25 cellular contexts compared by ENCODE assay signal in the genomic region with DNA sequence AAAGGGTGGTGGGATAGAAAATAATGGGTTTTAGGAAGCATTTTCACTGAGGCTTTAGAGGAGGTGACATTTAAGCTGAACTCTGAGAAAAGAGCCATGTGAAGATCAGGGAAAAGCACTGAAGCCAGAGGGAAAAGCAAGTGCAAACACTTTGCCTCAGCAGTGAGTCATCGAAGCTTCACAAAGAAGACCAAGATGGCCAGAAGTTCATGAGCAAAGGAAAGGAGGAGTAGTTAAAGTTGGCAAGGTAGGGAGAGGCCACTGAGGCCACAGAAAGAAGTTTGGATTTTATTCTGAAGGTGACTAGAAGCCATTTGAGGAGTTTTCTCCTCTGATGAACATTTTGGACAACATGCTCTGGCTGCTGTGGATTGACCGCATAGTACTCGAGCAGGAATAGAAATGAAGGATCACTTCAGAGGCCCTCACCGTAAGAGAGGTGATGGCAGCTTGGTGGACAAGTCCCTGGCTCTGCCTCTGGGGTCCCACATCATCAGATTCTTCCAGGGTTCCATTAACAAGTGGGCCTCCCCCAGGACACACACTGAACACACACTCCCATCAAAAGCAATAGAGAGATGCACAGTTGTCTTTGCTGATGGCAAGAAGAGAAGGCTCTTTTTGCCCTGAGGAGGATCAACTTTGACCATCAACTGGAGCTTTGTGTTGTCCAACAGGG.
A peak's percentile ranks its signal among the peaks of the same experiment; 100 is the strongest.
DNase-seq lines count a peak whose midpoint lies in the region; ATAC-seq and TF ChIP-seq lines count a peak whose summit lies in the region.
"Had no signal": no experiment of that assay in that cellular context is flagged by ENCODE, and none has a peak within 500 bp of the region (broad histone marks: within the 10 kb centered on the region; RNA-seq: fewer than 3 reads in every experiment).

No MANE protein-coding gene starts in this region.

- peaks cover 0 to 3% (median 0%) of the 10 kb centered on the region in 5 donors for H3K27me3 Mint-ChIP-seq in naive thymus-derived CD4-positive, alpha-beta T cell
- H3K27me3 Mint-ChIP-seq: dendritic cell treated with granulocyte-macrophage colony-stimulating factor and Interleukin-4, amounts not matched to agents 40 ng/mL and 50 ng/mL, for 4 days had no signal

- peaks cover 0 to 3% (median 0%) of the 10 kb centered on the region in 11 donors for H3K9me3 Mint-ChIP-seq in naive thymus-derived CD4-positive, alpha-beta T cell
- H3K9me3 Mint-ChIP-seq: dendritic cell treated with granulocyte-macrophage colony-stimulating factor and Interleukin-4, amounts not matched to agents 40 ng/mL and 50 ng/mL, for 4 days; nephron; stimulated activated naive CD8-positive, alpha-beta T cell treated with anti-CD3 and anti-CD28 coated beads, Interleukin-15, Interleukin-2, amounts not matched to agents 100 ng/mL and 50 ng/mL, for 24 hours had no signal

- CTCF ChIA-PET in naive thymus-derived CD4-positive, alpha-beta T cell (lab: Charles Lee), result no interaction called here

- H3K27ac ChIP-seq in brain microvascular endothelial cell (peak overlapping the region; percentile 75), tibial artery (peak overlapping the region; percentile 43 to 46)
- H3K27ac ChIP-seq in naive thymus-derived CD4-positive, alpha-beta T cell (ENCODE audit: low read depth, low read length), result no peak overlapping the region
- H3K27ac ChIP-seq: parathyroid adenoma, sigmoid colon, SK-N-MC had no signal

- DNase-seq in cardiac septum (ENCODE audit: low spot score), result peak; percentile 26
- DNase-seq in left cardiac atrium, result no peak
- DNase-seq in brain microvascular endothelial cell, result no peak
- peak; percentile 33 for DNase-seq in islet precursor cell
- DNase-seq in tibial artery, result no peak
- DNase-seq in SKM-1 (lab: John Stamatoyannopoulos, UW; ENCODE audit: unreplicated experiment), result no peak
- DNase-seq in naive thymus-derived CD4-positive, alpha-beta T cell, result no peak
- no peak for DNase-seq in NCI-H1105 (lab: John Stamatoyannopoulos, UW)
- DNase-seq: 8988T; activated CD8-positive, alpha-beta T cell treated with anti-CD3 and anti-CD28 coated beads, Interleukin-2, amount 10 ng/mL, durations not matched to agents 7 days and 5 days; activated T-cell treated with anti-CD3 and anti-CD28 coated beads, Interleukin-2, amount 50 U/mL, for 1 hour; CD8-positive, alpha-beta memory T cell; H7; Kasumi-1; mesendoderm; NCI-H187 treated with DMSO at 0.1 percent for 48 hours; NCI-H69; sigmoid colon; stimulated activated CD4-positive, alpha-beta T cell treated with anti-CD3 and anti-CD28 coated beads, Interleukin-15, amount 100 ng/mL, for 24 hours; T-helper 2 cell had no signal

- in situ Hi-C loops in brain microvascular endothelial cell (cut with HindIII; ENCODE audit: low pct_ligation_motif_present, low sequenced_read_pairs), result no loop called here

- H3K4me3 ChIP-seq in brain microvascular endothelial cell (ENCODE audit: low read depth, low read length), result no peak overlapping the region
- H3K4me3 ChIP-seq in tibial artery, result no peak overlapping the region
- H3K4me3 ChIP-seq in naive thymus-derived CD4-positive, alpha-beta T cell (ENCODE audit: low read length), result no peak overlapping the region
- H3K4me3 ChIP-seq: sigmoid colon, SK-N-MC had no signal

- H3K36me3 ChIP-seq in brain microvascular endothelial cell (replicated peaks) (peaks cover 18% of the 10 kb centered on the region), tibial artery (peaks cover 0 to 4% (median 0%) of the 10 kb centered on the region in 3 donors)
- no peaks in the 10 kb centered on the region for H3K36me3 ChIP-seq in naive thymus-derived CD4-positive, alpha-beta T cell (ENCODE audit: control insufficient read depth in 2 of 3, insufficient read depth in 3 of 3, low read length in 3 of 3)
- H3K36me3 ChIP-seq: sigmoid colon had no signal

- no peak overlapping the region for H3K4me3 Mint-ChIP-seq in naive thymus-derived CD4-positive, alpha-beta T cell
- H3K4me3 Mint-ChIP-seq: activated CD8-positive, alpha-beta T cell treated with anti-CD3 and anti-CD28 coated beads, Interleukin-2, amount 10 ng/mL, durations not matched to agents 7 days and 5 days; CD8-positive, alpha-beta memory T cell; dendritic cell treated with granulocyte-macrophage colony-stimulating factor and Interleukin-4, amounts not matched to agents 40 ng/mL and 50 ng/mL, for 4 days; nephron; stimulated activated naive CD8-positive, alpha-beta T cell treated with anti-CD3 and anti-CD28 coated beads, Interleukin-15, Interleukin-2, amounts not matched to agents 100 ng/mL and 50 ng/mL, for 24 hours had no signal

- peaks cover 0 to 9% (median 5%) of the 10 kb centered on the region in 7 donors for H3K4me1 Mint-ChIP-seq in naive thymus-derived CD4-positive, alpha-beta T cell
- H3K4me1 Mint-ChIP-seq: CD8-positive, alpha-beta memory T cell had no signal

- H3K27ac Mint-ChIP-seq in naive thymus-derived CD4-positive, alpha-beta T cell, result peak overlapping the region in 1 of 9 donors; percentile 10
- H3K27ac Mint-ChIP-seq: activated CD8-positive, alpha-beta T cell treated with anti-CD3 and anti-CD28 coated beads, Interleukin-2, amount 10 ng/mL, durations not matched to agents 7 days and 5 days; dendritic cell treated with granulocyte-macrophage colony-stimulating factor and Interleukin-4, amounts not matched to agents 40 ng/mL and 50 ng/mL, for 4 days; stimulated activated naive CD8-positive, alpha-beta T cell treated with anti-CD3 and anti-CD28 coated beads, Interleukin-15, Interleukin-2, amounts not matched to agents 100 ng/mL and 50 ng/mL, for 24 hours had no signal

- no peak for ATAC-seq in left cardiac atrium
- ATAC-seq in naive thymus-derived CD4-positive, alpha-beta T cell, result no peak
- ATAC-seq: activated CD8-positive, alpha-beta T cell treated with anti-CD3 and anti-CD28 coated beads, Interleukin-2, amount 10 ng/mL, durations not matched to agents 7 days and 5 days had no signal

- no peak for TF ChIP-seq CTCF in brain microvascular endothelial cell (IDR thresholded peaks at IDR 0.05; ENCODE audit: low read depth, low read length, missing control alignments)
- TF ChIP-seq CTCF in tibial artery (IDR thresholded peaks at IDR 0.05), result no peak

- H3K36me3 Mint-ChIP-seq in naive thymus-derived CD4-positive, alpha-beta T cell, result no peaks in the 10 kb centered on the region
- H3K36me3 Mint-ChIP-seq: CD8-positive, alpha-beta memory T cell had no signal

- no peaks in the 10 kb centered on the region for H3K9me3 ChIP-seq in tibial artery
- H3K9me3 ChIP-seq in naive thymus-derived CD4-positive, alpha-beta T cell (ENCODE audit: control insufficient read depth in 2 of 3, low read length in 3 of 3), result no peaks in the 10 kb centered on the region
- H3K9me3 ChIP-seq: sigmoid colon had no signal

- POLR2A ChIA-PET in naive thymus-derived CD4-positive, alpha-beta T cell (lab: Charles Lee), result interaction anchor here (0.5 kb wide), 1 partner anchor 134 kb away, joined by 3 read pairs; no protein-coding TSS in a partner anchor

- intact Hi-C loops in cardiac septum (cut with DNase I) (loop anchor here (1.0 kb wide), 1 partner anchor 163 kb away; no protein-coding TSS in a partner anchor), left cardiac atrium (cut with DNase I) (loop anchor here in 1 of 2 donors (2.0 kb wide), 1 partner anchor 160 kb away; the partner anchor contains the start of gene RARB), tibial artery (cut with DNase I; ENCODE audit: low total_unique reads) (no loop called here)
- intact Hi-C loops in naive thymus-derived CD4-positive, alpha-beta T cell (cut with micrococcal nuclease), result no loop called here

- peaks cover 0 to 34% (median 27%) of the 10 kb centered on the region in 4 donors for H3K4me1 ChIP-seq in tibial artery
- no peaks in the 10 kb centered on the region for H3K4me1 ChIP-seq in naive thymus-derived CD4-positive, alpha-beta T cell (ENCODE audit: control insufficient read depth in 2 of 2, insufficient read depth in 2 of 2, low read length in 2 of 2)
- H3K4me1 ChIP-seq: parathyroid adenoma had no signal

- H3K27me3 ChIP-seq in brain microvascular endothelial cell (replicated peaks) (no peaks in the 10 kb centered on the region), tibial artery (no peaks in the 10 kb centered on the region)
- no peaks in the 10 kb centered on the region for H3K27me3 ChIP-seq in naive thymus-derived CD4-positive, alpha-beta T cell (ENCODE audit: control insufficient read depth in 2 of 2, insufficient read depth in 2 of 2, low read length in 2 of 2)
- H3K27me3 ChIP-seq: sigmoid colon had no signal

Comparison
In these comparisons a context has a peak if more than half of its experiments do, and no peak if none do; other contexts are left out.
1. DNase-seq: peak in cardiac septum (single experiment) and islet precursor cell (single experiment); none in left cardiac atrium (single experiment), brain microvascular endothelial cell (single experiment), tibial artery (0 of 2), SKM-1 (single experiment), naive thymus-derived CD4-positive, alpha-beta T cell (0 of 9) and NCI-H1105 (single experiment).